27 cellular contexts compared by ENCODE assay signal in genomic region chr21:40340357-40340756, GRCh38.
"Had no signal": no experiment of that assay in that cellular context is flagged by ENCODE, and none has a peak within 500 bp of the region (broad histone marks: within the 10 kb centered on the region; RNA-seq: fewer than 3 reads in every experiment).

No MANE protein-coding gene starts in this region.

- H3K4me3 ChIP-seq: ascending aorta, cardiac muscle cell had no signal

- H3K27ac ChIP-seq: ascending aorta, cardiac muscle cell, VCaP had no signal

- H3K27me3 ChIP-seq: ascending aorta, cardiac muscle cell had no signal

- H3K36me3 ChIP-seq: ascending aorta, cardiac muscle cell had no signal

- DNase-seq: activated B cell treated with CpG ODN at 0.5 μM for 24 hours; activated CD4-positive, alpha-beta memory T cell treated with anti-CD3 and anti-CD28 coated beads for 36 hours; activated CD4-positive, alpha-beta T cell treated with anti-CD3 and anti-CD28 coated beads for 4 hours; activated CD4-positive, alpha-beta T cell treated with anti-CD3 and anti-CD28 coated beads, Interleukin-2, amount 10 ng/mL, durations not matched to agents 24 days and 14 days; activated CD4-positive, alpha-beta T cell treated with anti-CD3 and anti-CD28 coated beads, Interleukin-2, amount 50 U/mL, for 1 hour; activated CD4-positive, alpha-beta T cell treated with anti-CD3 and anti-CD28 coated beads, Interleukin-2, amount 50 U/mL, for 4 hours; activated CD4-positive, CD25-positive, alpha-beta regulatory T cell treated with anti-CD3 and anti-CD28 coated beads, Interleukin-2, amount 50 U/mL, for 72 hours; activated CD8-positive, alpha-beta memory T cell treated with anti-CD3 and anti-CD28 coated beads, Interleukin-2, amount 50 U/mL, for 4 hours; activated CD8-positive, alpha-beta T cell treated with anti-CD3 and anti-CD28 coated beads for 36 hours; activated effector memory CD4-positive, alpha-beta T cell treated with Interleukin-2 at 50 U/mL for 16 hours; activated gamma-delta T cell; activated naive CD4-positive, alpha-beta T cell treated with anti-CD3 and anti-CD28 coated beads, Interleukin-2, amount 10 ng/mL, durations not matched to agents 7 days and 5 days; activated naive CD4-positive, alpha-beta T cell treated with Interleukin-2 at 50 U/mL for 16 hours; activated naive CD8-positive, alpha-beta T cell treated with anti-CD3 and anti-CD28 coated beads, Interleukin-2, amount 10 ng/mL, durations not matched to agents 7 days and 5 days; activated naive CD8-positive, alpha-beta T cell treated with anti-CD3 and anti-CD28 coated beads, Interleukin-2, amount 50 U/mL, for 24 hours; activated T-cell treated with anti-CD3 and anti-CD28 coated beads for 4 hours; activated T-cell treated with anti-CD3 and anti-CD28 coated beads, Interleukin-2, amount 50 U/mL, for 1 hour; activated T-cell treated with anti-CD3 and anti-CD28 coated beads, Interleukin-2, amount 50 U/mL, for 4 hours; amygdala; anterior cingulate cortex; caudate nucleus; cerebellar nuclear complex; T-helper 2 cell; T-helper 9 cell had no signal

- H3K9me3 ChIP-seq: ascending aorta had no signal
